ENCODE assay signal across 11 cellular contexts in genomic region chr2:223884399-223884798, GRCh38. TPM values are rescaled to one million over a fixed set of nuclear protein-coding genes. Genes with fewer than 3 reads are reported as not detected.
A peak's percentile ranks its signal among the peaks of the same experiment; 100 is the strongest.
DNase-seq lines count a peak whose midpoint lies in the region; ATAC-seq and TF ChIP-seq lines count a peak whose summit lies in the region.
"Had no signal": no experiment of that assay in that cellular context is flagged by ENCODE, and none has a peak within 500 bp of the region (broad histone marks: within the 10 kb centered on the region; RNA-seq: fewer than 3 reads in every experiment).

No MANE protein-coding gene starts in this region.

- no peak overlapping the region for H3K4me3 Mint-ChIP-seq in activated T-helper 17 cell treated with anti-CD3 and anti-CD28 coated beads, Interleukin-2, amount 50 U/mL, for 72 hours
- no peak overlapping the region for H3K4me3 Mint-ChIP-seq in Caco-2 (ENCODE audit: unreplicated experiment)

- H3K36me3 Mint-ChIP-seq in activated T-helper 17 cell treated with anti-CD3 and anti-CD28 coated beads, Interleukin-2, amount 50 U/mL, for 72 hours (ENCODE audit: low read depth): peaks cover 91% of the 10 kb centered on the region
- H3K36me3 Mint-ChIP-seq in Caco-2 (ENCODE audit: insufficient read depth, unreplicated experiment): peaks cover 89% of the 10 kb centered on the region

- BruUV-seq in Caco-2 (replicated peaks; lab: Mats Ljungman, UMichigan): no TSS peak

- peaks cover 5% of the 10 kb centered on the region for H3K4me1 Mint-ChIP-seq in activated T-helper 17 cell treated with anti-CD3 and anti-CD28 coated beads, Interleukin-2, amount 50 U/mL, for 72 hours
- peaks cover 8% of the 10 kb centered on the region for H3K4me1 Mint-ChIP-seq in Caco-2 (ENCODE audit: low read depth, unreplicated experiment)

- peaks cover 12% of the 10 kb centered on the region for H3K36me3 ChIP-seq in Caco-2 (ENCODE audit: control insufficient read depth, insufficient read depth, low read length)

- 0 out of 2 replicates have a peak, but pooled peaks cover 6% of the 10 kb centered on the region for H3K4me1 ChIP-seq in Caco-2

- POLR2A ChIA-PET in Caco-2 (lab: Charles Lee): no interaction called here

- no peaks in the 10 kb centered on the region for H3K27me3 ChIP-seq in Caco-2 (replicated peaks; ENCODE audit: control insufficient read depth, insufficient read depth, low read length)

- ATAC-seq in GM19351 (IDR thresholded peaks at IDR 0.05; ENCODE audit: unreplicated experiment) (peak; percentile 90), HG03025 (IDR thresholded peaks at IDR 0.05; ENCODE audit: low FRiP score, unreplicated experiment) (peak; percentile 86)
- peak; percentile 63 for ATAC-seq in activated T-helper 17 cell treated with anti-CD3 and anti-CD28 coated beads, Interleukin-2, amount 50 U/mL, for 72 hours (replicated peaks)
- ATAC-seq: K562 had no signal

- H3K9me3 Mint-ChIP-seq in activated T-helper 17 cell treated with anti-CD3 and anti-CD28 coated beads, Interleukin-2, amount 50 U/mL, for 72 hours: no peaks in the 10 kb centered on the region
- H3K9me3 Mint-ChIP-seq in Caco-2 (ENCODE audit: unreplicated experiment): no peaks in the 10 kb centered on the region

- peak overlapping the region; percentile 33 for H3K27ac Mint-ChIP-seq in activated T-helper 17 cell treated with anti-CD3 and anti-CD28 coated beads, Interleukin-2, amount 50 U/mL, for 72 hours
- H3K27ac Mint-ChIP-seq in Caco-2 (ENCODE audit: unreplicated experiment): no peak overlapping the region

- peaks cover 2% of the 10 kb centered on the region; the same call in 1 of the 2 replicates for H3K9me3 ChIP-seq in Caco-2

- no peak overlapping the region for H3K4me3 ChIP-seq in Caco-2 (ENCODE audit: low read depth, low read length)
- H3K4me3 ChIP-seq: K562 had no signal

- CTCF ChIA-PET in Caco-2 (lab: Charles Lee): no interaction called here

- DNase-seq in GM04504 (ENCODE audit: low read depth) (peak; percentile 8), C1 segment of cervical spinal cord (lab: John Stamatoyannopoulos, UW) (no peak), NCI-H146 treated with DMSO at 0.1 percent for 48 hours (lab: John Stamatoyannopoulos, UW; ENCODE audit: unreplicated experiment) (no peak), NCI-H1092 (lab: John Stamatoyannopoulos, UW) (no peak), Caco-2 (no peak)
- DNase-seq: DMS 273 treated with DMSO at 0.1 percent for 48 hours, substantia nigra had no signal

- H3K27me3 Mint-ChIP-seq in activated T-helper 17 cell treated with anti-CD3 and anti-CD28 coated beads, Interleukin-2, amount 50 U/mL, for 72 hours: no peaks in the 10 kb centered on the region
- H3K27me3 Mint-ChIP-seq in Caco-2 (ENCODE audit: insufficient read depth, unreplicated experiment): no peaks in the 10 kb centered on the region

- intact Hi-C loops in Caco-2 (cut with micrococcal nuclease; ENCODE audit: unreplicated experiment): no loop called here

- no peak for TF ChIP-seq CTCF in Caco-2 (IDR thresholded peaks at IDR 0.05; ENCODE audit: insufficient read depth in 1 of 2, low read depth in 1 of 2, low read length in 1 of 2, severe bottlenecking in 1 of 2, unreplicated experiment in 1 of 2)

RNA-seq across cellular contexts. Expression of gene AP1S3, which starts 47.0 kb away (rescaled TPM):
- total RNA-seq in activated T-helper 17 cell treated with anti-CD3 and anti-CD28 coated beads, Interleukin-2, amount 50 U/mL, for 72 hours: 1 to 10 TPM; 4.0 to 6.3 TPM
- 180 TPM in 2 replicates for total RNA-seq in Caco-2 (2022)

Comparison
In these comparisons a context has a peak if more than half of its experiments do, and no peak if none do; other contexts are left out.
1. RNA of gene AP1S3, which starts 47.0 kb away (total RNA-seq): 180 TPM in Caco-2; 4.0 to 6.3 TPM in activated T-helper 17 cell treated with anti-CD3 and anti-CD28 coated beads, Interleukin-2, amount 50 U/mL, for 72 hours; every median in the first group is over 10 times any median in the second.
2. Peak in every context shown above with its lines, with median percentiles within 50 percentile points of each other: ATAC-seq.